Comparison of ENCODE assay signal across 28 cellular contexts in the genomic region with DNA sequence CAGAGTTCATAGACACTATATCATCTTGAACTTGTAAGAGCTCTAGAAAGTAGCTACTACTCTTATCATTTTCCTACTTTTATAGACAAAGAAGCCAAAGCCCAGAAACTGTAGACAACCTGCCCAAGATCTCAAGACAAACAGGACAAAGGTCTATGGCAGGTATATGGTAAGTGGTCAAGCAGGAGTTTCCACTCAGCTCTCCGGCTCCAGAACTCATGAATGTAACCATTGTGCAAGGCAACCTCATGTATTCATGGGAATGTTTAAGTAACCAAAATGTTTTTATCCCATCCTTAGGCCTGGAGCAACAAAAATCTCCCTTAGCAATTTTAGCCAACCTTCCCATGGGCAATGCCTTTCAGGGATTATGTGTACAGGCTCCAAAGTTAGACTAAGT.
"Had no signal": no experiment of that assay in that cellular context is flagged by ENCODE, and none has a peak within 500 bp of the region (broad histone marks: within the 10 kb centered on the region; RNA-seq: fewer than 3 reads in every experiment).

No MANE protein-coding gene starts in this region.

- H3K4me3 Mint-ChIP-seq: immature natural killer cell; mesothelial cell of epicardium; naive B cell; natural killer cell treated with Interleukin-12 subunit alpha and Interleukin-12 subunit beta and Interleukin-15 and Interleukin-18, amount 100 ng/mL, for 72 hours; neural progenitor cell; stimulated activated naive CD8-positive, alpha-beta T cell treated with anti-CD3 and anti-CD28 coated beads, Interleukin-15, amount 100 ng/mL, for 72 hours had no signal

- H3K4me1 Mint-ChIP-seq: immature natural killer cell; naive B cell; stimulated activated naive CD8-positive, alpha-beta T cell treated with anti-CD3 and anti-CD28 coated beads, Interleukin-15, amount 100 ng/mL, for 72 hours had no signal

- H3K27ac Mint-ChIP-seq: immature natural killer cell; mesothelial cell of epicardium; naive B cell; natural killer cell treated with Interleukin-12 subunit alpha and Interleukin-12 subunit beta and Interleukin-15 and Interleukin-18, amount 100 ng/mL, for 72 hours; neural progenitor cell; progenitor cell of endocrine pancreas; stimulated activated naive CD8-positive, alpha-beta T cell treated with anti-CD3 and anti-CD28 coated beads, Interleukin-15, amount 100 ng/mL, for 72 hours had no signal

- DNase-seq: dermis blood vessel endothelial cell; effector memory CD4-positive, alpha-beta T cell; erythroblast; esophagus squamous epithelium; foreskin melanocyte; glutamatergic neuron; heart right ventricle; hypothalamus; immature natural killer cell; mesenchymal stem cell; mucosa of descending colon; naive B cell; stimulated activated CD4-positive, alpha-beta T cell treated with anti-CD3 and anti-CD28 coated beads, Interleukin-12 subunit alpha, Interleukin-12 subunit beta, amount 100 ng/mL, for 4 hours; stimulated activated CD4-positive, alpha-beta T cell treated with anti-CD3 and anti-CD28 coated beads, Interleukin-1b, Interleukin-23, amount 100 ng/mL, for 48 hours; stimulated activated CD4-positive, alpha-beta T cell treated with anti-CD3 and anti-CD28 coated beads, Interleukin-4, amount 100 ng/mL, for 1 hour; stimulated activated CD8-positive, alpha-beta memory T cell treated with anti-CD3 and anti-CD28 coated beads, Interleukin-4, amount 100 ng/mL, for 48 hours; stimulated activated naive CD4-positive, alpha-beta T cell; stimulated activated naive CD8-positive, alpha-beta T cell treated with anti-CD3 and anti-CD28 coated beads, Interleukin-15, amount 100 ng/mL, for 72 hours; transverse colon had no signal

- H3K9me3 Mint-ChIP-seq: immature natural killer cell, neural progenitor cell had no signal

- H3K36me3 Mint-ChIP-seq: immature natural killer cell; mesothelial cell of epicardium; naive B cell; natural killer cell treated with Interleukin-12 subunit alpha and Interleukin-12 subunit beta and Interleukin-15 and Interleukin-18, amount 100 ng/mL, for 72 hours; neural progenitor cell had no signal

- H3K27me3 Mint-ChIP-seq: naive B cell had no signal

- H3K4me3 ChIP-seq: coronary artery, esophagus squamous epithelium, heart right ventricle, lung, mucosa of descending colon, neural progenitor cell, smooth muscle cell, suprapubic skin, transverse colon, vagina had no signal
